In the genomic region with DNA sequence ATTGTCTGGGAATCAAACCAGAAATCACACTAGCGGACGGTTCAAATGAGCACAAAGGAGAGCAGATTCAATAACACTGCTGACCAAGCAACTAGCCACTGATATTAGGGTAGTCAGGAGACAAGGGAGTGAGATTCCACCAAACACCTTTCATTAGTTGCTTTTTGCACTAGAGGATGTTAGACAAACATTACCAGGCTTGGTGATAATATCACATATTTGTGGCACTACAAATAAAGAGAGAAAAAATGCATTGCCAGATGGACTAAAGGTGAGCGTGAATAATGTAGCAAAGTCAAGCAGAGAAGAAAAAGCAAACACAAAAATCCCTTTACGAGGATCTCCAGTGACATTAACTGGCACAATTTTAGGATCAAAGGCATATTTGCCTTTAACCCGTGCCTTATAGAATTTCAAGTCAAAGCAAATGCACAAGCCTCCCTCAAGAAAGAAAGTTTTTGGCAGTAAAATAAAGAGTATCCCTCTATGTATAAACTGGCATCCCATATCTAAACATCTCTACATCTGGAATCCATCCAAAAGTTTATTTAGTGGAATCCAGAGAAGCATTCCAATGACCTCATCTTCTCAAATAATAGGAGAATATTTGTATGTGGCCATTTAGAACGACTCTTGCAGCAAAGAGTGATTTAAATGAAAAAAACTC, we compare ENCODE assay signal across 20 cellular contexts.
DNase-seq lines count a peak whose midpoint lies in the region; ATAC-seq and FAIRE-seq lines count a peak whose summit lies in the region.
"Had no signal": no experiment of that assay in that cellular context is flagged by ENCODE, and none has a peak within 500 bp of the region (broad histone marks: within the 10 kb centered on the region; RNA-seq: fewer than 3 reads in every experiment).

No MANE protein-coding gene starts in this region.

- H3K4me3 ChIP-seq in effector memory CD4-positive, alpha-beta T cell (ENCODE audit: insufficient read depth, low read depth, low read length, poor library complexity, severe bottlenecking), result no peak overlapping the region
- H3K4me3 ChIP-seq: esophagus squamous epithelium, HAP-1, Peyer's patch had no signal

- H3K27me3 ChIP-seq in effector memory CD4-positive, alpha-beta T cell (replicated peaks; ENCODE audit: control insufficient read depth, insufficient read depth, low read length, poor library complexity, severe bottlenecking), result no peaks in the 10 kb centered on the region
- H3K27me3 ChIP-seq: esophagus squamous epithelium, Peyer's patch had no signal

- H3K36me3 ChIP-seq in effector memory CD4-positive, alpha-beta T cell (ENCODE audit: control insufficient read depth, insufficient read depth, low read length), result no peaks in the 10 kb centered on the region
- H3K36me3 ChIP-seq: esophagus squamous epithelium, HAP-1, Peyer's patch had no signal

- no peak for ATAC-seq in HG03460 (IDR thresholded peaks at IDR 0.05; ENCODE audit: unreplicated experiment)
- no peak for ATAC-seq in GM18498 (IDR thresholded peaks at IDR 0.05; ENCODE audit: unreplicated experiment)
- ATAC-seq in HG03108 (IDR thresholded peaks at IDR 0.05; ENCODE audit: unreplicated experiment), result no peak
- ATAC-seq: left lobe of liver, WTC11 had no signal

- peak; percentile 60 for DNase-seq in A172 (ENCODE audit: low spot score)
- peak; percentile 17 for DNase-seq in HTR-8/SVneo (ENCODE audit: insufficient read length, low spot score)
- peak; percentile 61 for DNase-seq in astrocyte of the hippocampus (ENCODE audit: low read depth, low spot score)
- peak; percentile 60 for DNase-seq in iris pigment epithelial cell (ENCODE audit: low read depth)
- no peak for DNase-seq in effector memory CD4-positive, alpha-beta T cell
- DNase-seq: activated CD8-positive, alpha-beta memory T cell treated with anti-CD3 and anti-CD28 coated beads for 24 hours; amniotic stem cell; CD8-positive, alpha-beta memory T cell; esophagus squamous epithelium; GDM1; NCI-H1694; NCI-H526; Peyer's patch; posterior cingulate gyrus had no signal

- H3K27ac ChIP-seq in effector memory CD4-positive, alpha-beta T cell (ENCODE audit: insufficient read depth, low read length, poor library complexity, severe bottlenecking), result no peak overlapping the region
- H3K27ac ChIP-seq: esophagus squamous epithelium, Peyer's patch had no signal

- no peaks in the 10 kb centered on the region for H3K9me3 ChIP-seq in effector memory CD4-positive, alpha-beta T cell (ENCODE audit: control insufficient read depth, low read length)
- H3K9me3 ChIP-seq: esophagus squamous epithelium, HAP-1, Peyer's patch had no signal

- H3K4me1 ChIP-seq in effector memory CD4-positive, alpha-beta T cell (ENCODE audit: control insufficient read depth, insufficient read depth, low read length, poor library complexity, severe bottlenecking), result no peaks in the 10 kb centered on the region
- H3K4me1 ChIP-seq: esophagus squamous epithelium, HAP-1, Peyer's patch had no signal

- FAIRE-seq in HTR-8/SVneo (lab: Jason Lieb, UNC), result no peak

Comparison
In these comparisons a context has a peak if more than half of its experiments do, and no peak if none do; other contexts are left out.
1. DNase-seq: peak in A172 (single experiment), HTR-8/SVneo (single experiment), astrocyte of the hippocampus (single experiment) and iris pigment epithelial cell (single experiment); none in effector memory CD4-positive, alpha-beta T cell (0 of 3).